ENCODE assay signal across 23 cellular contexts in the genomic region with DNA sequence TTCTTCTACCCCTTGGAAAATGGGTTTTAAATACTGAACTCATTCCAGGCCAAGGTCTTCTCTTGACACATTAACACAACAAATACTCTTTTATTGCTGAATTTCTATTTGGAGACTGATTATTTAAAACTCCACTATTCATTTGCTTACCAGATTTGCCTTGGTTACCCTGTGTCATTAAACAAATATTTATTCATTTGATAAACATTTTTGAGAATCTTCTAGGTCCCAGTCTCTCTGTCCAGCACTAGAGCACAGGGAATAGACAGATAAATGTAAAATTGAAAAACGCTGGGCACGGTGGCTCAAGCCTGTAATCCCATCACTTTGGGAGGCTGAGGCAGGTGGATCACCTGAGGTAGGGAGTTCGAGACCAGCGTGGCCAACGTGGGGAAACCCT. TPM values are rescaled to one million over a fixed set of nuclear protein-coding genes. Genes with fewer than 3 reads are reported as not detected.
DNase-seq lines count a peak whose midpoint lies in the region; ATAC-seq and TF ChIP-seq lines count a peak whose summit lies in the region.
"Had no signal": no experiment of that assay in that cellular context is flagged by ENCODE, and none has a peak within 500 bp of the region (broad histone marks: within the 10 kb centered on the region; RNA-seq: fewer than 3 reads in every experiment).

No MANE protein-coding gene starts in this region.

- DNase-seq in NCI-H526 (lab: John Stamatoyannopoulos, UW) (peak; percentile 14 to 15), NCI-H526 treated with DMSO at 0.1 percent for 48 hours (lab: John Stamatoyannopoulos, UW) (no peak), PC-3 (peak; percentile 11), epidermal melanocyte (ENCODE audit: insufficient read length, low spot score) (no peak), NCI-H524 (lab: John Stamatoyannopoulos, UW) (no peak)
- DNase-seq: 8988T; ACHN; AML-193; BE2C; Calu3; CD4-positive, alpha-beta memory T cell; COR-L47; DMS79; EL; GDM1; H9 had no signal

- H3K9me3 Mint-ChIP-seq in stimulated activated memory B cell treated with anti-CD40 and anti-IgM and Interleukin-4, amounts not matched to agents 10 μg/mL and 1 μg/mL and 100 μg/mL, for 72 hours: peaks cover 3% of the 10 kb centered on the region
- H3K9me3 Mint-ChIP-seq: CD4-positive, alpha-beta memory T cell; GM23338; H9 had no signal

- H3K27ac Mint-ChIP-seq in stimulated activated memory B cell treated with anti-CD40 and anti-IgM and Interleukin-4, amounts not matched to agents 10 μg/mL and 1 μg/mL and 100 μg/mL, for 72 hours: peak overlapping the region; percentile 84
- H3K27ac Mint-ChIP-seq: CD4-positive, alpha-beta memory T cell; GM23338; H9 had no signal

- TF ChIP-seq CTCF in PC-3 (conservative IDR thresholded peaks at IDR 0.05; ENCODE audit: low read depth, low read length): no peak

- no peaks in the 10 kb centered on the region for H3F3A ChIP-seq in PC-3 (ENCODE audit: low read length, unreplicated experiment)

- no peaks in the 10 kb centered on the region for H3K36me3 ChIP-seq in PC-3 (ENCODE audit: low read depth, low read length)
- H3K36me3 ChIP-seq: BE2C; BLaER1 treated with 17β-estradiol and CSF1 and Interleukin-3, amounts not matched to agents 10 nM and 100 nM had no signal

- H3K4me1 Mint-ChIP-seq in stimulated activated memory B cell treated with anti-CD40 and anti-IgM and Interleukin-4, amounts not matched to agents 10 μg/mL and 1 μg/mL and 100 μg/mL, for 72 hours: peaks cover 38% of the 10 kb centered on the region

- peak; percentile 88 for ATAC-seq in PC-3
- no peak for ATAC-seq in stimulated activated memory B cell treated with anti-CD40 and anti-IgM and Interleukin-4, amounts not matched to agents 10 μg/mL and 1 μg/mL and 100 μg/mL, for 72 hours
- ATAC-seq in GM19035 (IDR thresholded peaks at IDR 0.05; ENCODE audit: unreplicated experiment): no peak
- ATAC-seq: A549, GM12878, GM23338, HCT116 had no signal

- H3K79me2 ChIP-seq in PC-3 (ENCODE audit: low read length): no peaks in the 10 kb centered on the region

- BruUV-seq in PC-3 (replicated peaks; lab: Mats Ljungman, UMichigan): no TSS peak

- no peak overlapping the region for H3K4me2 ChIP-seq in PC-3 (ENCODE audit: low read length)
- H3K4me2 ChIP-seq: A549, GM23338 had no signal

- intact Hi-C loops in PC-3 (cut with micrococcal nuclease): loop anchor here (10.0 kb wide), 2 partner anchors 205 to 365 kb away; a partner anchor contains a TSS

- no peaks in the 10 kb centered on the region for H3K27me3 ChIP-seq in PC-3 (ENCODE audit: low read length)
- H3K27me3 ChIP-seq: BE2C; BLaER1 treated with 17β-estradiol and CSF1 and Interleukin-3, amounts not matched to agents 10 nM and 100 nM had no signal

- no peak overlapping the region for H2AFZ ChIP-seq in PC-3 (ENCODE audit: low read length)
- H2AFZ ChIP-seq: GM23338 had no signal

- H3K4me3 ChIP-seq in PC-3 (ENCODE audit: low read length): no peak overlapping the region
- H3K4me3 ChIP-seq: A549; BLaER1 treated with 17β-estradiol and CSF1 and Interleukin-3, amounts not matched to agents 10 nM and 100 nM; GM12878; GM23338 had no signal

- H3K36me3 Mint-ChIP-seq in stimulated activated memory B cell treated with anti-CD40 and anti-IgM and Interleukin-4, amounts not matched to agents 10 μg/mL and 1 μg/mL and 100 μg/mL, for 72 hours: no peaks in the 10 kb centered on the region
- H3K36me3 Mint-ChIP-seq: CD4-positive, alpha-beta memory T cell had no signal

- H4K20me1 ChIP-seq in PC-3 (ENCODE audit: low read length): no peaks in the 10 kb centered on the region
- H4K20me1 ChIP-seq: BLaER1 treated with 17β-estradiol and CSF1 and Interleukin-3, amounts not matched to agents 10 nM and 100 nM had no signal

- peaks cover 4% of the 10 kb centered on the region; the same call in 1 of the 2 replicates for H3K4me1 ChIP-seq in PC-3 (ENCODE audit: insufficient read depth, low read length)
- H3K4me1 ChIP-seq: BE2C had no signal

- H3K27ac ChIP-seq in PC-3 (ENCODE audit: low read length): no peak overlapping the region
- H3K27ac ChIP-seq: A549 had no signal

- H3K9ac ChIP-seq in PC-3 (ENCODE audit: low read length): no peak overlapping the region

- H3K4me3 Mint-ChIP-seq in stimulated activated memory B cell treated with anti-CD40 and anti-IgM and Interleukin-4, amounts not matched to agents 10 μg/mL and 1 μg/mL and 100 μg/mL, for 72 hours: no peak overlapping the region
- H3K4me3 Mint-ChIP-seq: CD4-positive, alpha-beta memory T cell; GM23338; H9 had no signal

- H3K9me3 ChIP-seq in PC-3 (ENCODE audit: low read length): no peaks in the 10 kb centered on the region
- H3K9me3 ChIP-seq: A549; BE2C; BLaER1 treated with 17β-estradiol and CSF1 and Interleukin-3, amounts not matched to agents 10 nM and 100 nM had no signal

- CTCF ChIA-PET in PC-3 (lab: Charles Lee): no interaction called here

- H3K9me2 ChIP-seq in PC-3 (replicated peaks; ENCODE audit: low read length): no peaks in the 10 kb centered on the region

- POLR2A ChIA-PET in PC-3 (lab: Charles Lee; ENCODE audit: unreplicated experiment): no interaction called here

- H3K27me3 Mint-ChIP-seq in stimulated activated memory B cell treated with anti-CD40 and anti-IgM and Interleukin-4, amounts not matched to agents 10 μg/mL and 1 μg/mL and 100 μg/mL, for 72 hours: no peaks in the 10 kb centered on the region

RNA-seq across cellular contexts. Expression of a gene that starts 9.8 kb away (rescaled TPM):
- total RNA-seq in PC-3 (2014; rRNA removed): 0.55 TPM in 1 of 2 replicates, not detected in the other
- total RNA-seq: Calu3; CD4-positive, alpha-beta memory T cell; GM12878 had no signal

RNA-seq across cellular contexts. Expression of a gene that starts 49.3 kb away (rescaled TPM):
- 21.9 and 29.1 TPM in 2 replicates for total RNA-seq in PC-3 (2014; rRNA removed)

Comparison
In these comparisons a context has a peak if more than half of its experiments do, and no peak if none do; other contexts are left out.
1. DNase-seq: peak in NCI-H526 (2 of 2) and PC-3 (single experiment); none in NCI-H526 treated with DMSO at 0.1 percent for 48 hours (single experiment), epidermal melanocyte (single experiment) and NCI-H524 (0 of 2).